7 cellular contexts compared by ENCODE assay signal in the genomic region with DNA sequence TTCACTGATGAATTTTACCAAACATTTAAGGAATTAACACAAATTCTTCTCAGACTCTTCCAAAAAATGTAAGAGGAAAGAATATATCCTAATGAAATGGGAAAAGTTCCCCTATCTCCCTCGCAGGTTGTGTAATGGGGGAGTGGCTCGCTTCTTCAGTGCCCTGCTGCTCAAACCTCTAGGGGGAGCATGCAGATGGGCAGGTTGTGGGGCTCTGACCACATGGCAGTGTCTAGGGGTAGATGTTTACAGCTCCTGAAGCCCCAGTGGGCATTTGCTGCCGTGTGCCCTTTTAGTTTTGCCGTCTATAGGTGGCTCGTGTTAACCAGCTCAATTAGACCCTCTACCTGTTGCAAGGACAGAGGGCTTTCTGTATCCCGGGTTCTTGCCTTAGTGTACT.
A peak's percentile ranks its signal among the peaks of the same experiment; 100 is the strongest.
DNase-seq lines count a peak whose midpoint lies in the region; ATAC-seq and TF ChIP-seq lines count a peak whose summit lies in the region.
"Not testable (repeated sequence)": the region's sequence is repeated elsewhere in the genome, so short reads cannot be mapped to it uniquely, and the experiment has no call there.

No MANE protein-coding gene starts in this region.

- not testable (repeated sequence) for H3K4me1 Mint-ChIP-seq in HFFc6 (ENCODE audit: low read depth)

- H3K27me3 ChIP-seq in Panc1 (ENCODE audit: control insufficient read depth, insufficient read depth, low read length); brain microvascular endothelial cell (replicated peaks): not testable (repeated sequence)

- in situ Hi-C loops in Panc1 (cut with HindIII; ENCODE audit: low pct_unique_long_range_greater_than_20kb, low sequenced_read_pairs); brain microvascular endothelial cell (cut with HindIII; ENCODE audit: low pct_ligation_motif_present, low sequenced_read_pairs): not testable (repeated sequence)

- not testable (repeated sequence) for H3K4me1 ChIP-seq in Panc1 (ENCODE audit: control insufficient read depth, insufficient read depth, low read length)

- CTCF ChIA-PET in Panc1 (lab: Charles Lee), result not testable (repeated sequence)

- H3K36me3 Mint-ChIP-seq in HFFc6 (ENCODE audit: low read depth), result not testable (repeated sequence)

- intact Hi-C loops in Panc1 (cut with micrococcal nuclease; ENCODE audit: unreplicated experiment), result not testable (repeated sequence)

- H3K27ac Mint-ChIP-seq in HFFc6, result not testable (repeated sequence)

- not testable (repeated sequence) for H3K4me3 Mint-ChIP-seq in HFFc6

- H3K9me3 ChIP-seq in Panc1 (ENCODE audit: control insufficient read depth, insufficient read depth, low read depth, low read length), result not testable (repeated sequence)

- not testable (repeated sequence) for ATAC-seq in Panc1

- BruUV-seq in Panc1 (replicated peaks; lab: Mats Ljungman, UMichigan), result not testable (repeated sequence)

- H3K27me3 Mint-ChIP-seq in HFFc6 (ENCODE audit: insufficient read depth), result not testable (repeated sequence)

- POLR2A ChIA-PET in Panc1 (lab: Charles Lee), result not testable (repeated sequence)

- not testable (repeated sequence) for H3K27ac ChIP-seq in Panc1 (ENCODE audit: low read length); brain microvascular endothelial cell

- TF ChIP-seq CTCF in GM12864 (IDR thresholded peaks at IDR 0.05; ENCODE audit: low read depth, low read length, missing control alignments) (peak; percentile 4), HFFc6 (IDR thresholded peaks at IDR 0.05) (peak; percentile 16; the same call in 1 of the 2 replicates), Panc1 (IDR thresholded peaks at IDR 0.05) (peak; percentile 14; the same call in 1 of the 2 replicates), brain microvascular endothelial cell (IDR thresholded peaks at IDR 0.05; ENCODE audit: low read depth, low read length, missing control alignments) (peak; percentile 15), epithelial cell of proximal tubule (conservative IDR thresholded peaks at IDR 0.05; ENCODE audit: low read depth, low read length) (peak; percentile 25)

- H3K9me3 Mint-ChIP-seq in HFFc6, result not testable (repeated sequence)

- H3K36me3 ChIP-seq in Panc1 (ENCODE audit: control insufficient read depth, insufficient read depth, low read length); brain microvascular endothelial cell (replicated peaks): not testable (repeated sequence)

- not testable (repeated sequence) for DNase-seq in GM12864 (ENCODE audit: low read depth); HFFc6; Panc1 (ENCODE audit: low read depth, low spot score); brain microvascular endothelial cell; epithelial cell of proximal tubule (ENCODE audit: low read depth)
- DNase-seq in NCI-H2171 treated with DMSO at 0.1 percent for 48 hours (lab: John Stamatoyannopoulos, UW), result peak; percentile 7
- peak; percentile 30 for DNase-seq in iPS DF 19.7 (ENCODE audit: low read depth, low spot score)

- not testable (repeated sequence) for H3K4me3 ChIP-seq in GM12864 (ENCODE audit: low read depth, low read length); Panc1 (ENCODE audit: low read depth in 2 of 2, low read length in 2 of 2); brain microvascular endothelial cell (ENCODE audit: low read depth, low read length); epithelial cell of proximal tubule (ENCODE audit: low read depth, low read length)
